Comparison of ENCODE assay signal across 21 cellular contexts in genomic region chr7:133079296-133079695, GRCh38. TPM values are rescaled to one million over a fixed set of nuclear protein-coding genes. Genes with fewer than 3 reads are reported as not detected.
DNase-seq lines count a peak whose midpoint lies in the region; ATAC-seq, FAIRE-seq and TF ChIP-seq lines count a peak whose summit lies in the region.
"Had no signal": no experiment of that assay in that cellular context is flagged by ENCODE, and none has a peak within 500 bp of the region (broad histone marks: within the 10 kb centered on the region; RNA-seq: fewer than 3 reads in every experiment).

No MANE protein-coding gene starts in this region.

- no peak for FAIRE-seq in GM12878 (lab: Jason Lieb, UNC)
- FAIRE-seq: HTR-8/SVneo had no signal

- H3F3A ChIP-seq in DOHH2 (ENCODE audit: control insufficient read depth, insufficient read depth), result no peaks in the 10 kb centered on the region

- H3K36me3 Mint-ChIP-seq in IgD-negative memory B cell, result peaks cover 6% of the 10 kb centered on the region
- H3K36me3 Mint-ChIP-seq in nephron progenitor cell (ENCODE audit: low read depth), result peaks cover 14% of the 10 kb centered on the region
- H3K36me3 Mint-ChIP-seq in endothelial cell (ENCODE audit: low read depth, unreplicated experiment), result no peaks in the 10 kb centered on the region

- DNase-seq in GM12878 (ENCODE audit: low read depth, low spot score) (no peak), nephron progenitor cell (no peak), endothelial cell (ENCODE audit: low spot score) (no peak), UCSD-AML1 (lab: John Stamatoyannopoulos, UW; ENCODE audit: unreplicated experiment) (no peak)
- DNase-seq in activated CD4-positive, alpha-beta T cell treated with anti-CD3 and anti-CD28 coated beads, Interleukin-2, amount 50 U/mL, for 1 hour, result no peak
- no peak for DNase-seq in activated naive CD4-positive, alpha-beta T cell treated with anti-CD3 and anti-CD28 coated beads, Interleukin-2, amount 50 U/mL, for 16 hours
- DNase-seq: activated CD4-positive, alpha-beta T cell treated with anti-CD3 and anti-CD28 coated beads, Interleukin-2, amount 50 U/mL, for 48 hours; activated gamma-delta T cell treated with Interleukin-2 at 50 U/mL for 16 hours; NCI-H146; Peyer's patch; stimulated activated CD4-positive, alpha-beta T cell treated with anti-CD3 and anti-CD28 coated beads, Interleukin-2, amount 100 ng/mL, for 48 hours; tibial artery had no signal

- ATAC-seq in GM12878, result no peak
- ATAC-seq: esophagus mucosa, gastroesophageal sphincter had no signal

- H3K79me2 ChIP-seq in DOHH2 (ENCODE audit: control insufficient read depth, low read length) (peaks cover 75% of the 10 kb centered on the region), GM12878 (ENCODE audit: control insufficient read depth, insufficient read depth, low read length) (peaks cover 68% of the 10 kb centered on the region)

- H3K9me3 ChIP-seq in DOHH2 (ENCODE audit: control insufficient read depth, insufficient read depth, low read length) (peaks cover 4% of the 10 kb centered on the region; the same call in 1 of the 2 replicates), GM12878 (replicated peaks; ENCODE audit: control insufficient read depth, insufficient read depth, low read length) (peaks cover 3% of the 10 kb centered on the region; the same call in 1 of the 3 replicates)
- H3K9me3 ChIP-seq: gastroesophageal sphincter, Peyer's patch, SJSA1, tibial artery had no signal

- RAD21 ChIA-PET in GM12878 (lab: Charles Lee; ENCODE audit: unreplicated experiment), result no interaction called here

- H3K27ac Mint-ChIP-seq in IgD-negative memory B cell (peak overlapping the region in 2 of 3 donors; percentile 3 to 9), nephron progenitor cell (no peak overlapping the region), endothelial cell (ENCODE audit: unreplicated experiment) (no peak overlapping the region)
- H3K27ac Mint-ChIP-seq: stimulated activated naive CD8-positive, alpha-beta T cell treated with anti-CD3 and anti-CD28 coated beads, Interleukin-15, Interleukin-2, amounts not matched to agents 100 ng/mL and 50 ng/mL, for 24 hours had no signal

- no TSS peak for BruUV-seq in GM12878 (replicated peaks; lab: Mats Ljungman, UMichigan)

- TF ChIP-seq POLR2A in GM12878 (IDR thresholded peaks at IDR 0.05; ENCODE audit: low read depth, low read length), result no peak

- no peaks in the 10 kb centered on the region for H3K9me3 Mint-ChIP-seq in IgD-negative memory B cell
- no peaks in the 10 kb centered on the region for H3K9me3 Mint-ChIP-seq in nephron progenitor cell
- no peaks in the 10 kb centered on the region for H3K9me3 Mint-ChIP-seq in endothelial cell (ENCODE audit: unreplicated experiment)
- H3K9me3 Mint-ChIP-seq: central memory CD8-positive, alpha-beta T cell; stimulated activated naive CD8-positive, alpha-beta T cell treated with anti-CD3 and anti-CD28 coated beads, Interleukin-15, Interleukin-2, amounts not matched to agents 100 ng/mL and 50 ng/mL, for 24 hours had no signal

- no peak for TF ChIP-seq CTCF in DOHH2 (IDR thresholded peaks at IDR 0.05; ENCODE audit: low read depth, low read length, poor library complexity, severe bottlenecking)
- no peak for TF ChIP-seq CTCF in GM12878 (IDR thresholded peaks at IDR 0.05 in 2 of 3, conservative IDR thresholded peaks at IDR 0.05 in 1 of 3; ENCODE audit: control insufficient read depth in 2 of 3, extremely low read depth in 1 of 3, insufficient read depth in 1 of 3, low read depth in 3 of 3, low read length in 3 of 3)
- no peak for TF ChIP-seq CTCF in nephron progenitor cell (IDR thresholded peaks at IDR 0.05)
- TF ChIP-seq CTCF in endothelial cell (IDR thresholded peaks at IDR 0.05; ENCODE audit: unreplicated experiment), result no peak

- CTCF ChIA-PET in GM12878 (lab: Yijun Ruan, JAX), result interaction anchor here (1.3 to 1.6 kb wide), 2 partner anchors 13 to 16 kb away, joined by 3 read pairs; no protein-coding TSS in a partner anchor

- in situ Hi-C loops in GM12878 (cut with MboI), result no loop called here

- no peak overlapping the region for H3K4me3 ChIP-seq in DOHH2 (ENCODE audit: low read length)
- peak overlapping the region; percentile 25; the same call in 1 of the 2 replicates for H3K4me3 ChIP-seq in GM12878
- H3K4me3 ChIP-seq: gastroesophageal sphincter, Peyer's patch, SJSA1, smooth muscle cell, tibial artery had no signal

- no peak overlapping the region for H3K27ac ChIP-seq in DOHH2 (ENCODE audit: low read depth, low read length)
- no peak overlapping the region for H3K27ac ChIP-seq in GM12878 (ENCODE audit: control insufficient read depth, insufficient read depth)
- H3K27ac ChIP-seq: gastroesophageal sphincter, Peyer's patch, SJSA1, tibial artery had no signal

- no peaks in the 10 kb centered on the region for H3K27me3 ChIP-seq in DOHH2 (ENCODE audit: control insufficient read depth, low read length)
- no peaks in the 10 kb centered on the region for H3K27me3 ChIP-seq in GM12878 (replicated peaks in 1 of 2; ENCODE audit: control insufficient read depth in 2 of 2, insufficient read depth in 2 of 2, low read length in 1 of 2)
- H3K27me3 ChIP-seq: gastroesophageal sphincter, Peyer's patch, SJSA1, tibial artery had no signal

- H4K20me1 ChIP-seq in DOHH2 (ENCODE audit: control insufficient read depth, insufficient read depth, low read depth, low read length), result peaks cover 17% of the 10 kb centered on the region; the same call in 1 of the 2 replicates
- no peaks in the 10 kb centered on the region for H4K20me1 ChIP-seq in GM12878 (ENCODE audit: control insufficient read depth, insufficient read depth)

- H3K4me1 Mint-ChIP-seq in IgD-negative memory B cell (peaks cover 19 to 38% (median 34%) of the 10 kb centered on the region in 3 donors), nephron progenitor cell (peaks cover 28% of the 10 kb centered on the region), endothelial cell (ENCODE audit: unreplicated experiment) (peaks cover 10% of the 10 kb centered on the region)

- no peak for TF ChIP-seq RAD21 in GM12878 (IDR thresholded peaks at IDR 0.05; ENCODE audit: insufficient read depth, low read depth, low read length)

- SMC1A ChIA-PET in GM12878 (lab: Charles Lee; ENCODE audit: uncharacterized antibody, unreplicated experiment), result interaction anchor here (0.8 to 2.1 kb wide), 6 partner anchors 21 to 230 kb away, joined by 3 to 11 read pairs (median 4); partner anchors contain the start of gene EXOC4

- no peak overlapping the region for H2AFZ ChIP-seq in GM12878 (ENCODE audit: control insufficient read depth, low read depth, low read length)

- no peak for TF ChIP-seq EP300 in GM12878 (IDR thresholded peaks at IDR 0.05; ENCODE audit: borderline replicate concordance in 1 of 2, control insufficient read depth in 1 of 2, low read depth in 2 of 2, low read length in 2 of 2)

- H3K27me3 Mint-ChIP-seq in IgD-negative memory B cell (no peaks in the 10 kb centered on the region), nephron progenitor cell (ENCODE audit: low read depth, poor library complexity) (no peaks in the 10 kb centered on the region), endothelial cell (ENCODE audit: unreplicated experiment) (peaks cover 2% of the 10 kb centered on the region)
- H3K27me3 Mint-ChIP-seq: central memory CD8-positive, alpha-beta T cell; stimulated activated naive CD8-positive, alpha-beta T cell treated with anti-CD3 and anti-CD28 coated beads, Interleukin-15, Interleukin-2, amounts not matched to agents 100 ng/mL and 50 ng/mL, for 24 hours had no signal

- peak overlapping the region in 1 of 4 donors; percentile 77 for H3K4me3 Mint-ChIP-seq in IgD-negative memory B cell
- H3K4me3 Mint-ChIP-seq in nephron progenitor cell, result peak overlapping the region; percentile 92
- H3K4me3 Mint-ChIP-seq in endothelial cell (ENCODE audit: unreplicated experiment), result no peak overlapping the region
- H3K4me3 Mint-ChIP-seq: central memory CD8-positive, alpha-beta T cell had no signal

- peak overlapping the region; percentile 93 for H3K4me2 ChIP-seq in DOHH2 (ENCODE audit: low read length)
- no peak overlapping the region for H3K4me2 ChIP-seq in GM12878 (ENCODE audit: control insufficient read depth, insufficient read depth)

- peaks cover 44% of the 10 kb centered on the region for H3K36me3 ChIP-seq in DOHH2 (ENCODE audit: control insufficient read depth, low read length)
- H3K36me3 ChIP-seq in GM12878 (ENCODE audit: control insufficient read depth in 2 of 2, insufficient read depth in 2 of 2, low read length in 1 of 2), result peaks cover 0 to 10% of the 10 kb centered on the region in 2 experiments; a peak in 2 of 4 replicates
- H3K36me3 ChIP-seq: gastroesophageal sphincter, Peyer's patch, tibial artery had no signal

- H3K4me1 ChIP-seq in DOHH2 (ENCODE audit: control insufficient read depth, low read length) (peaks cover 33% of the 10 kb centered on the region), GM12878 (ENCODE audit: control insufficient read depth, insufficient read depth, low read length) (no peaks in the 10 kb centered on the region; the same call in 1 of the 2 replicates)
- H3K4me1 ChIP-seq: SJSA1 had no signal

- POLR2A ChIA-PET in GM12878 (lab: Charles Lee), result no interaction called here

- 85% methylated on average over 5 of the region's 5 CpGs for WGBS in GM12878 (ENCODE audit: insufficient coverage, insufficient replicate concordance, low lambda C conversion rate, missing lambda C conversion rate)

- H3K9me2 ChIP-seq in DOHH2 (replicated peaks; ENCODE audit: control insufficient read depth, low read length), result no peaks in the 10 kb centered on the region

- no peak overlapping the region for H3K9ac ChIP-seq in GM12878 (ENCODE audit: control insufficient read depth, insufficient read depth, low read length)

- intact Hi-C loops in GM12878 (cut with micrococcal nuclease; ENCODE audit: unreplicated experiment), result no loop called here

TF ChIP-seq in GM12878, 131 proteins besides CTCF, POLR2A, EP300 and RAD21 (continues in another document):
- no peak for TF ChIP-seq SMAD1 (IDR thresholded peaks at IDR 0.05; ENCODE audit: low read depth, partially characterized antibody)

RNA-seq across cellular contexts. Expression of gene CHCHD3, which starts 2.6 kb away (rescaled TPM):
- 62.7 TPM for polyA plus RNA-seq in IgD-negative memory B cell
- total RNA-seq in GM12878 (2013; cell fraction: nucleolus; rRNA removed), result 109 TPM in 2 replicates
- total RNA-seq in GM12878 (2014; rRNA removed), result 97.5 and 118 TPM in 2 replicates
- total RNA-seq in GM12878 (2014; rRNA removed; fragmentation: Illumina TruSeq; extraction: Trizol), result 114 and 118 TPM in 2 replicates
- 89.3 and 95.0 TPM in 2 replicates for total RNA-seq in GM12878 (2021)
- polyA plus RNA-seq in GM12878 (2011; ENCODE audit: low read depth), result 39.9 TPM
- 84.9 and 107 TPM in 2 replicates for polyA plus RNA-seq in GM12878 (2011; rRNA removed)
- polyA plus RNA-seq in GM12878 (2011; cell fraction: cytosol; rRNA removed), result 49.9 and 53.6 TPM in 2 replicates
- 36.8 and 39.3 TPM in 2 replicates for polyA plus RNA-seq in GM12878 (2011; cell fraction: nucleus; rRNA removed)
- polyA plus RNA-seq in GM12878 (2012), result 47.7 and 55.7 TPM in 2 replicates
- polyA plus RNA-seq in GM12878 (2014; fragmentation: Illumina TruSeq; extraction: Trizol), result 134 and 156 TPM in 2 replicates
- polyA plus RNA-seq in GM12878 (2014; fragmentation: Nextera tagmentation; extraction: Ambion mirVana), result 10 to 100 TPM; 38.3 to 66.1 TPM
- 73.7 and 80.0 TPM in 2 replicates for polyA plus RNA-seq in GM12878 (2014; rRNA removed)
- polyA plus RNA-seq in GM12878 (2016; fragmentation: Nextera tagmentation; extraction: Ambion mirVana), result 100 to 1,000 TPM; 174 to 178 TPM
- 53.9 and 77.6 TPM in 2 replicates for polyA minus RNA-seq in GM12878 (2011; rRNA and poly(A)+ RNA removed)
- polyA minus RNA-seq in GM12878 (2011; cell fraction: cytosol; rRNA and poly(A)+ RNA removed), result 41.8 and 48.0 TPM in 2 replicates
- polyA minus RNA-seq in GM12878 (2011; cell fraction: nucleus; rRNA and poly(A)+ RNA removed), result 39.8 and 80.8 TPM in 2 replicates
- 55.6 TPM for total RNA-seq in endothelial cell (ENCODE audit: unreplicated experiment)

Comparison
In these comparisons a context has a peak if more than half of its experiments do, and no peak if none do; other contexts are left out.
1. H3K27ac Mint-ChIP-seq: peak in IgD-negative memory B cell (2 of 3); none in nephron progenitor cell (single experiment) and endothelial cell (single experiment).